Comparison of ENCODE assay signal across 9 cellular contexts in the genomic region with DNA sequence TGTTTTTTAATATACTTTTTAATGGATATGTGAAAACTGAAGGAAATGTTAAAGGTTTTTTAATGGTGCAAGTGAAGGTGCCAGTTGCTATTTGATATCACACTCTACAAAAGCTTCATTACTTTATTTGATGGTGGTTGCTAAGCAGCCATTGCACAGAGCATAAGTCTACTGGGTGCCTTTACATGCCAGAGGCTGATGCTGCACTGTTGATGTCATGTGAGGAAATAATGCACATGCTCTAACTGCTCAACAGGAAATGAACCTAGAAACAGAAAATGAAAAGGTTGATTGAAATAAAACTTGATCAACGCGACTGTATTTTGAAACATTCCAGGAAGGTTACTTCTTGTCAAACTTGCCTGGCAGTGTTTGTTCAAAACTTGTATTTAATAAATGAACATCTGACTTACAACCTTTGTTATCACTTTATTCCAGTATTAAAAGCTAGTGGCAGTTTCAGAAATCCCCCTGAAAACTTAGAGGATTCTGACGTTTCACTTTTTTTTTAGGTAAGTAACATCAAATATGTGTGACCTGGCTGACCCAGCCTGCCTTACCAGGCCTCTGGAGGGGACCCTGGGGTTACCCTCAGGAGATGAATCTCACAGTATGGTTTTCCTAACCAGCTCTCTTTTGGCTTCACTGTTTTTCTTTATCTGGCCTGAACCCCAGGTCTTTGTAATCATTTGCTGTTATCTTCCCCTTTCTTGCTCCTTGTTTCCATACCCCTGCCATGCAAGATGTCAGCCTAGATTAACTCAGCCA. TPM values are rescaled to one million over a fixed set of nuclear protein-coding genes. Genes with fewer than 3 reads are reported as not detected.
DNase-seq lines count a peak whose midpoint lies in the region; ATAC-seq and TF ChIP-seq lines count a peak whose summit lies in the region.
"Had no signal": no experiment of that assay in that cellular context is flagged by ENCODE, and none has a peak within 500 bp of the region (broad histone marks: within the 10 kb centered on the region; RNA-seq: fewer than 3 reads in every experiment).

No MANE protein-coding gene starts in this region.

- no peaks in the 10 kb centered on the region for H3K9me3 Mint-ChIP-seq in activated T-cell treated with anti-CD3 and anti-CD28 coated beads, Interleukin-2, amount 50 U/mL, for 24 hours

- H3K36me3 ChIP-seq in upper lobe of right lung, result peaks cover 44% of the 10 kb centered on the region

- H3K27me3 ChIP-seq in upper lobe of right lung, result no peaks in the 10 kb centered on the region

- intact Hi-C loops in upper lobe of right lung (cut with DNase I), result no loop called here

- no peaks in the 10 kb centered on the region for H3K9me3 ChIP-seq in upper lobe of right lung

- H3K4me1 Mint-ChIP-seq in activated T-cell treated with anti-CD3 and anti-CD28 coated beads, Interleukin-2, amount 50 U/mL, for 24 hours (ENCODE audit: low read depth), result peaks cover 66% of the 10 kb centered on the region

- H3K27ac Mint-ChIP-seq in activated T-cell treated with anti-CD3 and anti-CD28 coated beads, Interleukin-2, amount 50 U/mL, for 24 hours, result peak overlapping the region; percentile 99

- TF ChIP-seq CTCF in upper lobe of right lung (IDR thresholded peaks at IDR 0.05), result no peak

- no peaks in the 10 kb centered on the region for H3K27me3 Mint-ChIP-seq in activated T-cell treated with anti-CD3 and anti-CD28 coated beads, Interleukin-2, amount 50 U/mL, for 24 hours

- peak overlapping the region; percentile 95 for H3K4me3 Mint-ChIP-seq in activated T-cell treated with anti-CD3 and anti-CD28 coated beads, Interleukin-2, amount 50 U/mL, for 24 hours

- H3K27ac ChIP-seq in upper lobe of right lung, result no peak overlapping the region

- peaks cover 14% of the 10 kb centered on the region for H3K4me1 ChIP-seq in upper lobe of right lung

- peaks cover 87% of the 10 kb centered on the region for H3K36me3 Mint-ChIP-seq in activated T-cell treated with anti-CD3 and anti-CD28 coated beads, Interleukin-2, amount 50 U/mL, for 24 hours (ENCODE audit: low read depth)

- peak; percentile 46 for ATAC-seq in HG03342 (IDR thresholded peaks at IDR 0.05; ENCODE audit: unreplicated experiment)
- ATAC-seq in GM21619 (IDR thresholded peaks at IDR 0.05; ENCODE audit: unreplicated experiment), result no peak
- ATAC-seq in upper lobe of right lung, result no peak

- DNase-seq in COLO668 (lab: John Stamatoyannopoulos, UW; ENCODE audit: unreplicated experiment) (peak; percentile 3), kidney tubule cell (ENCODE audit: low spot score) (peak; percentile 17), upper lobe of right lung (no peak), occipital lobe (lab: John Stamatoyannopoulos, UW) (no peak), cerebellum (ENCODE audit: low spot score) (no peak)
- DNase-seq in activated T-cell treated with anti-CD3 and anti-CD28 coated beads, Interleukin-2, amount 50 U/mL, for 24 hours, result no peak

- no peak overlapping the region for H3K4me3 ChIP-seq in upper lobe of right lung

RNA-seq across cellular contexts. Expression of a gene that starts 2.4 kb away (rescaled TPM):
- 140 TPM for total RNA-seq in upper lobe of right lung
- total RNA-seq in occipital lobe, result 67.4 TPM
- total RNA-seq in cerebellum, result 56.3 TPM

RNA-seq across cellular contexts. Expression of a gene that starts 37.3 kb away (rescaled TPM):
- total RNA-seq in upper lobe of right lung (64.7 TPM), occipital lobe (55.4 TPM), cerebellum (111 TPM)

RNA-seq across cellular contexts. Expression of a gene that starts 39.6 kb away (rescaled TPM):
- total RNA-seq in upper lobe of right lung (40.0 TPM), occipital lobe (59.7 TPM), cerebellum (46.6 TPM)

RNA-seq across cellular contexts. Expression of a gene that starts 54.8 kb away (rescaled TPM):
- total RNA-seq in upper lobe of right lung (6.5 TPM), occipital lobe (not detected), cerebellum (not detected)

RNA-seq across cellular contexts. Expression of a gene that starts 56.5 kb away (rescaled TPM):
- total RNA-seq in upper lobe of right lung, result 8.5 TPM
- total RNA-seq in occipital lobe, result not detected
- total RNA-seq in cerebellum, result 0.91 TPM
- total RNA-seq: temporal lobe had no signal

Comparison
In these comparisons a context has a peak if more than half of its experiments do, and no peak if none do; other contexts are left out.
1. DNase-seq: peak in COLO668 (single experiment) and kidney tubule cell (single experiment); none in activated T-cell treated with anti-CD3 and anti-CD28 coated beads, Interleukin-2, amount 50 U/mL, for 24 hours (single experiment), upper lobe of right lung (single experiment), occipital lobe (single experiment) and cerebellum (single experiment).